In genomic region chr11:122453586-122453985, GRCh38 we compare ENCODE assay signal across 17 cellular contexts.
A peak's percentile ranks its signal among the peaks of the same experiment; 100 is the strongest.
DNase-seq lines count a peak whose midpoint lies in the region; ATAC-seq, FAIRE-seq and TF ChIP-seq lines count a peak whose summit lies in the region.
"Had no signal": no experiment of that assay in that cellular context is flagged by ENCODE, and none has a peak within 500 bp of the region (broad histone marks: within the 10 kb centered on the region; RNA-seq: fewer than 3 reads in every experiment).

No MANE protein-coding gene starts in this region.

- 29% methylated on average over 2 of the region's 2 CpGs for WGBS in right lobe of liver (ENCODE audit: insufficient coverage, low coverage, low lambda C conversion rate, missing lambda C conversion rate)

- no peak for TF ChIP-seq POLR2A in right lobe of liver (IDR thresholded peaks at IDR 0.05)

- ATAC-seq in right lobe of liver (peak in 3 of 4 donors; percentile 25 to 42 (median 34)), HG03378 (IDR thresholded peaks at IDR 0.05; ENCODE audit: unreplicated experiment) (no peak), GM21381 (IDR thresholded peaks at IDR 0.05; ENCODE audit: unreplicated experiment) (no peak)
- ATAC-seq: SK-N-SH treated with all-trans-retinoic acid at 6 μM for 48 hours had no signal

- intact Hi-C loops in right lobe of liver (cut with DNase I): no loop called here

- no peak overlapping the region for H3K4me3 ChIP-seq in bronchial epithelial cell (ENCODE audit: low read depth, low read length)
- H3K4me3 ChIP-seq in right lobe of liver: no peak overlapping the region
- H3K4me3 ChIP-seq: Peyer's patch had no signal

- H3K4me1 ChIP-seq in right lobe of liver: no peaks in the 10 kb centered on the region
- H3K4me1 ChIP-seq: Peyer's patch had no signal

- no peak for TF ChIP-seq CTCF in bronchial epithelial cell (IDR thresholded peaks at IDR 0.05; ENCODE audit: insufficient read depth, low read length, severe bottlenecking)
- peak in 1 of 4 donors; percentile 12 for TF ChIP-seq CTCF in right lobe of liver (IDR thresholded peaks at IDR 0.05)

- H3K36me3 ChIP-seq in bronchial epithelial cell (ENCODE audit: control insufficient read depth, insufficient read depth, low read length) (no peaks in the 10 kb centered on the region), right lobe of liver (no peaks in the 10 kb centered on the region)
- H3K36me3 ChIP-seq: Peyer's patch had no signal

- peaks cover 0 to under 1% (median 0%) of the 10 kb centered on the region in 4 donors for H3K9me3 ChIP-seq in right lobe of liver
- H3K9me3 ChIP-seq: Peyer's patch had no signal

- no peak overlapping the region for H3K27ac ChIP-seq in right lobe of liver
- H3K27ac ChIP-seq: HL-60, Peyer's patch had no signal

- DNase-seq in M059J (ENCODE audit: low read depth) (peak; percentile 6), bronchial epithelial cell (ENCODE audit: low read depth) (no peak), right lobe of liver (no peak), superior temporal gyrus (ENCODE audit: extremely low spot score) (peak; percentile 63)
- no peak for DNase-seq in activated CD8-positive, alpha-beta memory T cell treated with anti-CD3 and anti-CD28 coated beads for 24 hours
- DNase-seq: EL, KBM-7, NCI-H1048, NCI-H187 treated with DMSO at 0.1 percent for 48 hours, NCI-H2171, NCI-H774, Peyer's patch, Right ventricle myocardium superior had no signal

- FAIRE-seq in bronchial epithelial cell (lab: Jason Lieb, UNC): peak; percentile 64

- no peaks in the 10 kb centered on the region for H3K27me3 ChIP-seq in bronchial epithelial cell (ENCODE audit: control insufficient read depth, insufficient read depth, low read length)
- H3K27me3 ChIP-seq in right lobe of liver: no peaks in the 10 kb centered on the region
- H3K27me3 ChIP-seq: Peyer's patch had no signal

Comparison
In these comparisons a context has a peak if more than half of its experiments do, and no peak if none do; other contexts are left out.
1. DNase-seq: peak in M059J (single experiment) and superior temporal gyrus (single experiment); none in bronchial epithelial cell (single experiment), right lobe of liver (0 of 3) and activated CD8-positive, alpha-beta memory T cell treated with anti-CD3 and anti-CD28 coated beads for 24 hours (single experiment).
2. ATAC-seq: peak in right lobe of liver (3 of 4); none in HG03378 (single experiment) and GM21381 (single experiment).